Comparison of ENCODE assay signal across 28 cellular contexts in genomic region chr11:106828976-106829375, GRCh38.
"Had no signal": no experiment of that assay in that cellular context is flagged by ENCODE, and none has a peak within 500 bp of the region (broad histone marks: within the 10 kb centered on the region; RNA-seq: fewer than 3 reads in every experiment).

No MANE protein-coding gene starts in this region.

- H3K4me3 ChIP-seq: pancreas, prostate gland, right lobe of liver, sigmoid colon, stomach, thoracic aorta, thyroid gland, tibial nerve, upper lobe of left lung, vagina had no signal

- H3K4me3 Mint-ChIP-seq: natural killer cell treated with Interleukin-12 subunit alpha and Interleukin-12 subunit beta and Interleukin-15 and Interleukin-18, amount 100 ng/mL, for 72 hours; nephron progenitor cell; neural crest cell; stimulated activated effector memory CD8-positive, alpha-beta T cell treated with anti-CD3 and anti-CD28 coated beads, Interleukin-12 subunit alpha, Interleukin-12 subunit beta, amount 100 ng/mL, for 72 hours; stimulated activated naive B cell treated with anti-CD40 and anti-IgM and Interleukin-4, amounts not matched to agents 10 μg/mL and 1 μg/mL and 100 μg/mL, for 72 hours; stimulated activated naive CD8-positive, alpha-beta T cell treated with anti-CD3 and anti-CD28 coated beads, Interleukin-15, Interleukin-2, amounts not matched to agents 100 ng/mL and 50 ng/mL, for 24 hours had no signal

- H3K9me3 Mint-ChIP-seq: nephron progenitor cell had no signal

- H3K27me3 ChIP-seq: neutrophil, pancreas, right lobe of liver, sigmoid colon, stomach, thyroid gland, tibial nerve, upper lobe of left lung, vagina had no signal

- H3K27ac ChIP-seq: neutrophil, pancreas, prostate gland, right lobe of liver, sigmoid colon, stomach, thoracic aorta, thyroid gland, tibial nerve, upper lobe of left lung, vagina had no signal

- H3K4me1 Mint-ChIP-seq: nephron progenitor cell; neural crest cell; stimulated activated effector memory CD8-positive, alpha-beta T cell treated with anti-CD3 and anti-CD28 coated beads, Interleukin-12 subunit alpha, Interleukin-12 subunit beta, amount 100 ng/mL, for 72 hours; stimulated activated naive B cell treated with anti-CD40 and anti-IgM and Interleukin-4, amounts not matched to agents 10 μg/mL and 1 μg/mL and 100 μg/mL, for 72 hours had no signal

- H3K4me1 ChIP-seq: pancreas, prostate gland, right lobe of liver, sigmoid colon, stomach, thyroid gland, tibial nerve, upper lobe of left lung, vagina had no signal

- H3K36me3 Mint-ChIP-seq: stimulated activated effector memory CD8-positive, alpha-beta T cell treated with anti-CD3 and anti-CD28 coated beads, Interleukin-12 subunit alpha, Interleukin-12 subunit beta, amount 100 ng/mL, for 72 hours; stimulated activated naive B cell treated with anti-CD40 and anti-IgM and Interleukin-4, amounts not matched to agents 10 μg/mL and 1 μg/mL and 100 μg/mL, for 72 hours had no signal

- H3K9me3 ChIP-seq: neutrophil, pancreas, prostate gland, right lobe of liver, sigmoid colon, stomach, thoracic aorta, thyroid gland, tibial nerve, upper lobe of left lung, vagina had no signal

- H3K27ac Mint-ChIP-seq: natural killer cell treated with Interleukin-12 subunit alpha and Interleukin-12 subunit beta and Interleukin-15 and Interleukin-18, amount 100 ng/mL, for 72 hours; nephron progenitor cell; stimulated activated effector memory CD8-positive, alpha-beta T cell treated with anti-CD3 and anti-CD28 coated beads, Interleukin-12 subunit alpha, Interleukin-12 subunit beta, amount 100 ng/mL, for 72 hours; stimulated activated naive B cell treated with anti-CD40 and anti-IgM and Interleukin-4, amounts not matched to agents 10 μg/mL and 1 μg/mL and 100 μg/mL, for 72 hours; stimulated activated naive CD8-positive, alpha-beta T cell treated with anti-CD3 and anti-CD28 coated beads, Interleukin-15, Interleukin-2, amounts not matched to agents 100 ng/mL and 50 ng/mL, for 24 hours had no signal

- H3K36me3 ChIP-seq: neutrophil, pancreas, prostate gland, right lobe of liver, sigmoid colon, stomach, thoracic aorta, thyroid gland, tibial nerve, upper lobe of left lung, vagina had no signal

- DNase-seq: nephron progenitor cell; nucleus accumbens; pancreas; retina; right cardiac atrium; right lobe of liver; sigmoid colon; small intestine; stimulated activated CD4-positive, alpha-beta T cell treated with anti-CD3 and anti-CD28 coated beads, Interleukin-15, amount 100 ng/mL, for 24 hours; stimulated activated CD4-positive, alpha-beta T cell treated with anti-CD3 and anti-CD28 coated beads, Interleukin-2, amount 100 ng/mL, for 24 hours; stimulated activated CD4-positive, alpha-beta T cell treated with anti-CD3 and anti-CD28 coated beads, Interleukin-2, amount 100 ng/mL, for 48 hours; stimulated activated CD4-positive, alpha-beta T cell treated with anti-CD3 and anti-CD28 coated beads, Interleukin-4, amount 100 ng/mL, for 24 hours; stimulated activated naive B cell treated with anti-CD40 and anti-IgM and Interleukin-4, amounts not matched to agents 10 μg/mL and 1 μg/mL and 100 μg/mL, for 72 hours; stimulated activated naive CD4-positive, alpha-beta T cell treated with Interleukin-2 at 50 U/mL for 16 hours; stomach; thyroid gland; trophoblast cell; upper lobe of left lung had no signal

- H3K27me3 Mint-ChIP-seq: natural killer cell treated with Interleukin-12 subunit alpha and Interleukin-12 subunit beta and Interleukin-15 and Interleukin-18, amount 100 ng/mL, for 72 hours; stimulated activated naive B cell treated with anti-CD40 and anti-IgM and Interleukin-4, amounts not matched to agents 10 μg/mL and 1 μg/mL and 100 μg/mL, for 72 hours; stimulated activated naive CD8-positive, alpha-beta T cell treated with anti-CD3 and anti-CD28 coated beads, Interleukin-15, Interleukin-2, amounts not matched to agents 100 ng/mL and 50 ng/mL, for 24 hours had no signal

- FAIRE-seq: pancreas, small intestine, urothelium cell line had no signal
